16 cellular contexts compared by ENCODE assay signal in the genomic region with DNA sequence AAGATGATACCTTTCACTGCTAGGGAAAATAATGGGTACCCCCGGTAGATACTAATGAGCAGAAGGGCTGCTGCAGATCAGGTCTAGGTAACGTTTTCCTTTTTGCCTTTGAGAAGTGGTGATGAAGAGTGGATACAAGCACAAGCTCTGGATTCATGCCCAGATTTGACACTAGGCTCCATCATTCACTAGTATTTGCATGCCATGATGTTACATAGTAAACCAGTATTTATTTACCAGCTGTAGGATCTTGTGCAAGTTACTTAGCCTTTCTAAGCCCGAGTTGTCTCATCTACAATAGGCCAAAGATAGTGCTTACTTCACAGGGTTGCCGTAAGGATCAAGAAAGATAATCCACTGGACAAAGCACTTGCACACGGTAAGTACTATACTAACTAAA. TPM values are rescaled to one million over a fixed set of nuclear protein-coding genes. Genes with fewer than 3 reads are reported as not detected.
A peak's percentile ranks its signal among the peaks of the same experiment; 100 is the strongest.
DNase-seq lines count a peak whose midpoint lies in the region; ATAC-seq, FAIRE-seq and TF ChIP-seq lines count a peak whose summit lies in the region.
"Had no signal": no experiment of that assay in that cellular context is flagged by ENCODE, and none has a peak within 500 bp of the region (broad histone marks: within the 10 kb centered on the region; RNA-seq: fewer than 3 reads in every experiment).

No MANE protein-coding gene starts in this region.

- DNase-seq in A673 (ENCODE audit: low spot score) (peak; percentile 49), M059J (ENCODE audit: low read depth) (peak; percentile 62), NCI-H82 treated with DMSO at 0.1 percent for 48 hours (lab: John Stamatoyannopoulos, UW; ENCODE audit: unreplicated experiment) (peak; percentile 63), fibroblast of peridontal ligament (ENCODE audit: extremely low read depth) (peak; percentile 22), iPS-NIHi11 (ENCODE audit: low spot score) (no peak), GM19239 (ENCODE audit: insufficient read length, low spot score) (no peak), kidney (no peak)
- DNase-seq: activated CD8-positive, alpha-beta T cell treated with anti-CD3 and anti-CD28 coated beads for 36 hours; effector CD4-positive, alpha-beta T cell; kidney glomerular epithelial cell; NK-92 treated with Interleukin-12 subunit alpha and Interleukin-12 subunit beta, amount 100 ng/mL, for 24 hours; stimulated activated CD4-positive, alpha-beta T cell treated with anti-CD3 and anti-CD28 coated beads, Interleukin-2, amount 100 ng/mL, for 24 hours; stimulated activated CD8-positive, alpha-beta memory T cell treated with anti-CD3 and anti-CD28 coated beads, Interleukin-4, amount 100 ng/mL, for 48 hours; tibial artery had no signal

- intact Hi-C loops in A673 (cut with micrococcal nuclease; ENCODE audit: unreplicated experiment) (no loop called here), kidney (cut with DNase I) (no loop called here)

- H3K27ac ChIP-seq in A673 (ENCODE audit: low read depth, low read length, poor library complexity, severe bottlenecking) = no peak overlapping the region
- H3K27ac ChIP-seq in kidney (ENCODE audit: low read depth in 2 of 2, low read length in 2 of 2) = no peak overlapping the region
- H3K27ac ChIP-seq: SJSA1, tibial artery had no signal

- H3K9ac ChIP-seq in kidney (ENCODE audit: low read length in 2 of 2) = no peak overlapping the region

- H3K36me3 ChIP-seq in A673 (ENCODE audit: insufficient read depth, low read length, poor library complexity, severe bottlenecking) (peaks cover under 1% of the 10 kb centered on the region), kidney (ENCODE audit: control insufficient read depth in 1 of 2, insufficient read depth in 2 of 2, low read length in 2 of 2) (no peaks in the 10 kb centered on the region)

- CTCF ChIA-PET in A673 (lab: Charles Lee) = no interaction called here

- H3K9me3 ChIP-seq in A673 (ENCODE audit: low read depth, low read length, poor library complexity, severe bottlenecking) = no peaks in the 10 kb centered on the region
- H3K9me3 ChIP-seq in kidney (ENCODE audit: control insufficient read depth in 1 of 2, low read length in 2 of 2) = no peaks in the 10 kb centered on the region
- H3K9me3 ChIP-seq: SJSA1, tibial artery had no signal

- ATAC-seq in GM18517 (IDR thresholded peaks at IDR 0.05; ENCODE audit: unreplicated experiment) = no peak
- ATAC-seq: activated CD8-positive, alpha-beta T cell treated with anti-CD3 and anti-CD28 coated beads for 36 hours had no signal

- TF ChIP-seq CTCF in A673 (conservative IDR thresholded peaks at IDR 0.05; ENCODE audit: low read depth, low read length) = no peak
- no peak for TF ChIP-seq CTCF in kidney (IDR thresholded peaks at IDR 0.05; ENCODE audit: borderline replicate concordance, extremely low read depth, insufficient read depth)

- H3K4me1 ChIP-seq in A673 (ENCODE audit: insufficient read depth, low read length, poor library complexity, severe bottlenecking) = peaks cover 53% of the 10 kb centered on the region
- peaks cover 4 to 10% of the 10 kb centered on the region in 2 donors for H3K4me1 ChIP-seq in kidney (ENCODE audit: control insufficient read depth in 1 of 2, insufficient read depth in 1 of 2, low read depth in 1 of 2, low read length in 2 of 2)

- no TSS peak for BruUV-seq in A673 (replicated peaks; lab: Mats Ljungman, UMichigan)

- POLR2A ChIA-PET in A673 (lab: Charles Lee; ENCODE audit: low non-redundant PET) = interaction anchor here (0.7 kb wide), 1 partner anchor 72 kb away, joined by 3 read pairs; no protein-coding TSS in a partner anchor

- H3K4me3 ChIP-seq in A673 (ENCODE audit: low read depth, low read length, poor library complexity, severe bottlenecking) (no peak overlapping the region), kidney (ENCODE audit: low read length in 2 of 2) (no peak overlapping the region)
- H3K4me3 ChIP-seq: SJSA1, tibial artery had no signal

- H3K27me3 ChIP-seq in A673 (replicated peaks; ENCODE audit: insufficient read depth, low read depth, low read length, poor library complexity) = no peaks in the 10 kb centered on the region
- H3K27me3 ChIP-seq: SJSA1, tibial artery had no signal

- no peak for FAIRE-seq in GM19239 (lab: Jason Lieb, UNC)
- FAIRE-seq in kidney (lab: Jason Lieb, UNC) = no peak

RNA-seq across cellular contexts. Expression of a gene that starts 14.2 kb away (rescaled TPM):
- total RNA-seq in A673 (2021) (103 and 114 TPM in 2 replicates), kidney (87.2 TPM)
- total RNA-seq in M059J (2014; rRNA removed; shearing (Covaris generic)) = 13.8 and 27.4 TPM in 2 replicates
- 5.1 TPM for polyA plus RNA-seq in kidney (ENCODE audit: insufficient read depth, low read depth, low replicate concordance)

Comparison
In these comparisons a context has a peak if more than half of its experiments do, and no peak if none do; other contexts are left out.
1. DNase-seq: peak in A673 (single experiment), M059J (single experiment), NCI-H82 treated with DMSO at 0.1 percent for 48 hours (single experiment) and fibroblast of peridontal ligament (single experiment); none in iPS-NIHi11 (single experiment), GM19239 (single experiment) and kidney (single experiment).